Comparison of ENCODE assay signal across 8 cellular contexts in the genomic region with DNA sequence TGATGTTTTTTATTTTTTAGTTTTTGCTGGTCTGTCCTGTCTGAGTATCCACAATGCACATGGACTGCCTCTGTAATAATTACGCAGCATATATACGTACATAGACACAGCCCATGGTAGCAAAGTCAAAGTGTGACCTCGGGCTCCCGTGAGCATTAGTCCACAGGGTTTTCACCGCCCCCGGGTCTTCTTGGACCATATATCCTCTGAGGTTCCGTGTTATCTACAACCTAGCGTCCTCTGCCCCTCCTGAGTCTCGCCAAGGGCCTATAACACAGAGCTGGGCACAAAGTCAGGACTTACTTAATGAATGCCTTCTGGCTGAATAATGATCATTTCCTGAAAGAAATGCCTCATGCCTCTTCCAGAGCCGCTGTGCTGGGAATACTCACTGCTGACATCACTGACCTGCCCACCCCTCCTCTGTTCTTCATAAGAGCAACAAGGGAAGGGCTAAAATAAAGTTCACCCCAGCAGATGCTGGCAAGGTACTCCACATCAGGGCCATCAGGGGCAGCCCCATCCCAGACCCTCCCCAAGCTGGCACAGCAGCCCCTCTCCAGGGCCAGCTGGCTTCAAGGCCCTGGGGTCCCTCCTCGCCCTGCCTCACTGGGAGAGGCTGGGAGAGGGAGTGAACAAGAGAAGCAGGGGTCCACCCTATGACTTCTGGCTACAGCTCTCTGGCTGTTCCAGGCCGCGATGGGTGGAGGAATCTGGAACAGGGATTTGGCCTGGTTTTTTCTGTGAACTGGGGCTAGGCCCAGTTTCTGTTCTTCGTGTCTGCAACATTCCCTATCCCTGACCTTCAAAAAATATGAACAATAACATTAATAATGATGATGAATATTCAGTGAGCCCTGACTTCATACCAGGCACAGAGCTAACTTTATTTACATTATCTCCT. TPM values are rescaled to one million over a fixed set of nuclear protein-coding genes. Genes with fewer than 3 reads are reported as not detected.
DNase-seq lines count a peak whose midpoint lies in the region; ATAC-seq and TF ChIP-seq lines count a peak whose summit lies in the region.

No MANE protein-coding gene starts in this region.

- no peak overlapping the region for H2BK15ac ChIP-seq in neuronal stem cell (ENCODE audit: low read length)

- no peak overlapping the region for H2AFZ ChIP-seq in neuronal stem cell (ENCODE audit: low read length)

- peaks cover 97% of the 10 kb centered on the region for H3K4me1 ChIP-seq in CD4-positive, alpha-beta memory T cell (ENCODE audit: insufficient read depth, low read length)
- H3K4me1 ChIP-seq in Peyer's patch (peaks cover 12 to 82% (median 70%) of the 10 kb centered on the region in 4 donors), esophagus (ENCODE audit: control insufficient read depth in 2 of 2, insufficient read depth in 2 of 2, low read length in 1 of 2) (peaks cover 25 to 37% of the 10 kb centered on the region in 2 donors), neuronal stem cell (ENCODE audit: control insufficient read depth in 2 of 2, insufficient read depth in 1 of 2, low read depth in 1 of 2, low read length in 2 of 2) (peaks cover 52 to 58% of the 10 kb centered on the region in 2 donors)

- peak overlapping the region in 1 of 2 donors; percentile 57 for H3K4me3 ChIP-seq in CD4-positive, alpha-beta memory T cell (ENCODE audit: low read length in 2 of 2)
- H3K4me3 ChIP-seq in Peyer's patch (peak overlapping the region in 1 of 4 donors; percentile 11), esophagus (ENCODE audit: low read depth in 1 of 2, low read length in 2 of 2) (no peak overlapping the region), neuronal stem cell (ENCODE audit: low read length in 2 of 2) (no peak overlapping the region)

- H3K79me1 ChIP-seq in neuronal stem cell (ENCODE audit: low read depth, low read length), result peaks cover 9% of the 10 kb centered on the region

- H3K36me3 ChIP-seq in CD4-positive, alpha-beta memory T cell (ENCODE audit: insufficient read depth, low read length), result no peaks in the 10 kb centered on the region
- H3K36me3 ChIP-seq in Peyer's patch (no peaks in the 10 kb centered on the region), esophagus (ENCODE audit: control insufficient read depth in 2 of 2, insufficient read depth in 2 of 2, low read length in 1 of 2) (peaks cover 0 to 3% of the 10 kb centered on the region in 2 donors), neuronal stem cell (replicated peaks in 1 of 2; ENCODE audit: control insufficient read depth in 2 of 2, insufficient read depth in 2 of 2, low read length in 2 of 2) (peaks cover 0 to 23% of the 10 kb centered on the region in 2 donors)

- H2BK120ac ChIP-seq in neuronal stem cell (ENCODE audit: low read depth, low read length), result no peak overlapping the region

- H3K9me3 Mint-ChIP-seq in CD4-positive, alpha-beta memory T cell, result no peaks in the 10 kb centered on the region

- no peak overlapping the region for H2BK5ac ChIP-seq in neuronal stem cell (ENCODE audit: low read length)

- no peak for TF ChIP-seq CTCF in Peyer's patch (IDR thresholded peaks at IDR 0.05)

- H3K4me2 ChIP-seq in neuronal stem cell (ENCODE audit: insufficient read depth, low read length, poor library complexity, severe bottlenecking), result no peak overlapping the region

- CTCF ChIA-PET in CD4-positive, alpha-beta memory T cell (lab: Charles Lee; ENCODE audit: partially characterized antibody), result interaction anchor here (1.2 to 20.2 kb wide), 8 partner anchors 10 to 70 kb away, joined by 3 to 568 read pairs (median 10); no protein-coding TSS in a partner anchor

- no peak overlapping the region for H3K23ac ChIP-seq in neuronal stem cell (ENCODE audit: low read depth, low read length, poor library complexity)

- H3K4me1 Mint-ChIP-seq in CD4-positive, alpha-beta memory T cell, result peaks cover 73 to 100% (median 89%) of the 10 kb centered on the region in 4 donors

- peak overlapping the region; percentile 55 for H3K4ac ChIP-seq in neuronal stem cell (ENCODE audit: low read length)

- POLR2A ChIA-PET in CD4-positive, alpha-beta memory T cell (lab: Charles Lee; ENCODE audit: partially characterized antibody), result interaction anchor here (1.4 to 21.9 kb wide), 9 partner anchors 7 to 93 kb away, joined by 3 to 516 read pairs (median 8); partner anchors contain the start of genes HDAC7, SLC48A1 and VDR

- no peak for DNase-seq in CD4-positive, alpha-beta memory T cell
- peak in 1 of 3 donors; percentile 58 for DNase-seq in Peyer's patch
- no peak for DNase-seq in neuronal stem cell (ENCODE audit: low spot score)
- DNase-seq in NCI-H510A (lab: John Stamatoyannopoulos, UW), result no peak
- no peak for DNase-seq in NCI-H345 treated with DMSO at 0.1 percent for 48 hours (lab: John Stamatoyannopoulos, UW; ENCODE audit: unreplicated experiment)

- no peak overlapping the region for H3K9ac ChIP-seq in neuronal stem cell (ENCODE audit: low read depth, low read length, poor library complexity)

- no peaks in the 10 kb centered on the region for H3K27me3 ChIP-seq in CD4-positive, alpha-beta memory T cell (ENCODE audit: insufficient read depth, low read length)
- H3K27me3 ChIP-seq in Peyer's patch, result no peaks in the 10 kb centered on the region
- no peaks in the 10 kb centered on the region for H3K27me3 ChIP-seq in esophagus (ENCODE audit: control insufficient read depth in 1 of 2, insufficient read depth in 2 of 2, low read length in 2 of 2)
- no peaks in the 10 kb centered on the region for H3K27me3 ChIP-seq in neuronal stem cell (ENCODE audit: control insufficient read depth in 3 of 3, insufficient read depth in 3 of 3, low read depth in 1 of 3, low read length in 3 of 3)

- ATAC-seq in GM18909 (IDR thresholded peaks at IDR 0.05; ENCODE audit: poor library complexity, unreplicated experiment), result no peak
- ATAC-seq in GM18907 (IDR thresholded peaks at IDR 0.05; ENCODE audit: unreplicated experiment), result no peak

- H3K27me3 Mint-ChIP-seq in CD4-positive, alpha-beta memory T cell, result no peaks in the 10 kb centered on the region

- no peak overlapping the region for H4K8ac ChIP-seq in neuronal stem cell (ENCODE audit: low read depth, low read length)

- TF ChIP-seq POLR2A in Peyer's patch (IDR thresholded peaks at IDR 0.05), result no peak

- H4K91ac ChIP-seq in neuronal stem cell (ENCODE audit: low read depth, low read length, poor library complexity), result no peak overlapping the region

- H3K4me3 Mint-ChIP-seq in CD4-positive, alpha-beta memory T cell, result peak overlapping the region; percentile 84 to 92 (median 86)

- intact Hi-C loops in CD4-positive, alpha-beta memory T cell (cut with micrococcal nuclease), result no loop called here

- peak overlapping the region; percentile 91 for H3K27ac ChIP-seq in CD4-positive, alpha-beta memory T cell (ENCODE audit: low read depth, low read length)
- peak overlapping the region; percentile 93 to 98 (median 96) for H3K27ac ChIP-seq in Peyer's patch
- peak overlapping the region; percentile 92 to 96 for H3K27ac ChIP-seq in esophagus (ENCODE audit: low read depth in 2 of 2, low read length in 1 of 2)
- no peak overlapping the region for H3K27ac ChIP-seq in neuronal stem cell (replicated peaks; ENCODE audit: low read length)

- 31 to 38% methylated on average over 14 of the region's 14 CpGs for WGBS in esophagus, 2 donors
- no CpG with 5 or more reads among the region's 14 CpGs for WGBS in neuronal stem cell (ENCODE audit: extremely low coverage in 2 of 2, insufficient read length in 2 of 2, insufficient replicate concordance in 1 of 2), 2 donors

- no peaks in the 10 kb centered on the region for H3K9me3 ChIP-seq in CD4-positive, alpha-beta memory T cell (ENCODE audit: control insufficient read depth in 1 of 2, low read length in 2 of 2)
- H3K9me3 ChIP-seq in Peyer's patch (no peaks in the 10 kb centered on the region), esophagus (ENCODE audit: control insufficient read depth in 2 of 2, insufficient read depth in 1 of 2, low read depth in 1 of 2, low read length in 1 of 2) (no peaks in the 10 kb centered on the region), neuronal stem cell (replicated peaks in 1 of 2; ENCODE audit: control insufficient read depth in 2 of 2, insufficient read depth in 1 of 2, low read depth in 1 of 2, low read length in 2 of 2) (no peaks in the 10 kb centered on the region)

- H3K18ac ChIP-seq in neuronal stem cell (ENCODE audit: low read length), result peak overlapping the region; percentile 91

- no peak overlapping the region for H3K14ac ChIP-seq in neuronal stem cell (ENCODE audit: low read length)

- peak overlapping the region; percentile 93 to 99 (median 97) for H3K27ac Mint-ChIP-seq in CD4-positive, alpha-beta memory T cell

- H2BK12ac ChIP-seq in neuronal stem cell (ENCODE audit: low read length), result peak overlapping the region; percentile 89

- peak overlapping the region; percentile 93 for H2AK5ac ChIP-seq in neuronal stem cell (ENCODE audit: low read depth, low read length)

- peaks cover 0 to 15% of the 10 kb centered on the region in 2 donors for H3K36me3 Mint-ChIP-seq in CD4-positive, alpha-beta memory T cell

RNA-seq across cellular contexts. Expression of gene HDAC7, which starts 7.9 kb away (rescaled TPM):
- 100 to 1,000 TPM; 139 to 142 TPM for total RNA-seq in CD4-positive, alpha-beta memory T cell
- 10 to 100 TPM in 1 of 2 donors, 1 to 10 TPM in 1; 7.9 to 26.8 TPM for polyA plus RNA-seq in CD4-positive, alpha-beta memory T cell
- total RNA-seq in Peyer's patch, result 10 to 100 TPM in 3 of 4 donors, 1 to 10 TPM in 1; 9.8 to 80.9 (median 36.8) TPM
- polyA plus RNA-seq in esophagus, result 10 to 100 TPM; 20.9 to 35.6 TPM
- 26.3 TPM for polyA plus RNA-seq in neuronal stem cell (2013, experiment 1 of 2)
- 27.4 TPM for polyA plus RNA-seq in neuronal stem cell (2013, experiment 2 of 2)

RNA-seq across cellular contexts. Expression of gene SLC48A1, which starts 38.8 kb away (rescaled TPM):
- total RNA-seq in CD4-positive, alpha-beta memory T cell, result 10 to 100 TPM; 12.1 to 12.3 TPM
- 1 to 10 TPM; 8.7 to 9.0 TPM for polyA plus RNA-seq in CD4-positive, alpha-beta memory T cell
- total RNA-seq in Peyer's patch, result 10 to 100 TPM; 14.9 to 21.5 (median 15.9) TPM
- polyA plus RNA-seq in esophagus, result 10 to 100 TPM; 17.7 to 20.6 TPM
- polyA plus RNA-seq in neuronal stem cell (2013, experiment 1 of 2), result 12.5 TPM
- polyA plus RNA-seq in neuronal stem cell (2013, experiment 2 of 2), result 12.3 TPM

RNA-seq across cellular contexts. Expression of gene RAPGEF3, which starts 53.2 kb away (rescaled TPM):
- total RNA-seq in CD4-positive, alpha-beta memory T cell, result under 1 TPM; 0.15 to 0.39 TPM
- polyA plus RNA-seq in CD4-positive, alpha-beta memory T cell, result under 1 TPM in 1 of 2 donors, not detected in 1; 0.14 TPM
- 10 to 100 TPM in 3 of 4 donors, 1 to 10 TPM in 1; 4.9 to 33.0 (median 16.9) TPM for total RNA-seq in Peyer's patch
- 10 to 100 TPM; 23.2 to 75.2 TPM for polyA plus RNA-seq in esophagus
- 1.3 TPM for polyA plus RNA-seq in neuronal stem cell (2013, experiment 1 of 2)
- polyA plus RNA-seq in neuronal stem cell (2013, experiment 2 of 2), result 1.1 TPM

Comparison
In these comparisons a context has a peak if more than half of its experiments do, and no peak if none do; other contexts are left out.
1. RNA of gene RAPGEF3, which starts 53.2 kb away (total RNA-seq): 4.9 to 33.0 TPM in Peyer's patch; 0.15 to 0.39 TPM in CD4-positive, alpha-beta memory T cell; every median in the first group is over 4 times any median in the second.